ENCODE assay signal across 24 cellular contexts in the genomic region with DNA sequence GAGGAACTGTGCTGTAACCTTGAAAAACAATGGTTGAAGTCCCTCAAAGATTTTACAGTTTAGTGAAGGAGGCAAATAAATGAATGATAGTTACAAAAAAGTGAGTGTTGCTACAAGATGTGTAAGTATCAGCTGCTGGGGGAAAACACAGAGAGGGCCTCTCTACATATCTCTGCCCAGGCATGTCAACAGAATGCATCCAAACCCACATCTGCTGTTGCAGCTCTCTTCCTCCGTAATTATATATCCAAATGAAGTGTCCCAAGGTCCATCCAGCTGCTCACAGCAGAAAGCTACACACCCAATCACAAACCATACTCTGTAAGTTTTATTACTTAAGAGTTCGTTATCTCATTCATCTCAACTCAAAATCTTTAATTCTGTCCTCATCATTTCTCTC.
"Had no signal": no experiment of that assay in that cellular context is flagged by ENCODE, and none has a peak within 500 bp of the region (broad histone marks: within the 10 kb centered on the region; RNA-seq: fewer than 3 reads in every experiment).

No MANE protein-coding gene starts in this region.

- H3K27me3 ChIP-seq: colonic mucosa, esophagus squamous epithelium, gastrocnemius medialis, left lung, ovary, sigmoid colon, spleen, testis, tibial artery had no signal

- H3K4me3 ChIP-seq: colonic mucosa, esophagus squamous epithelium, gastrocnemius medialis, left lung, ovary, psoas muscle, sigmoid colon, spleen, testis, tibial artery had no signal

- H3K9me3 ChIP-seq: colonic mucosa, esophagus squamous epithelium, gastrocnemius medialis, ovary, psoas muscle, sigmoid colon, spleen, testis, tibial artery had no signal

- H3K36me3 ChIP-seq: colonic mucosa, esophagus squamous epithelium, gastrocnemius medialis, left lung, ovary, sigmoid colon, spleen, tibial artery had no signal

- H3K4me1 ChIP-seq: colonic mucosa, esophagus squamous epithelium, gastrocnemius medialis, left lung, psoas muscle, sigmoid colon, spleen, testis, tibial artery had no signal

- DNase-seq: colonic mucosa; effector CD8-positive, alpha-beta T cell; endodermal cell; erythroblast; esophagus squamous epithelium; gastrocnemius medialis; head of caudate nucleus; left cardiac atrium; left lung; naive thymus-derived CD8-positive, alpha-beta T cell; nephron progenitor cell; occipital lobe; ovary; posterior cingulate gyrus; psoas muscle; right cardiac atrium; sigmoid colon; spleen; stimulated activated CD4-positive, alpha-beta T cell treated with anti-CD3 and anti-CD28 coated beads, Interleukin-4, amount 100 ng/mL, for 4 hours; stimulated activated naive CD8-positive, alpha-beta T cell treated with anti-CD3 and anti-CD28 coated beads, Interleukin-15, Interleukin-2, amounts not matched to agents 100 U/mL and 50 U/mL, for 24 hours; substantia nigra; testis; tibial artery had no signal

- ATAC-seq: gastrocnemius medialis; left cardiac atrium; left lung; naive thymus-derived CD8-positive, alpha-beta T cell; psoas muscle; right cardiac atrium; stimulated activated memory B cell treated with anti-CD40 and anti-IgM and Interleukin-4, amounts not matched to agents 10 μg/mL and 1 μg/mL and 100 μg/mL, for 72 hours; stimulated activated naive CD8-positive, alpha-beta T cell treated with anti-CD3 and anti-CD28 coated beads, Interleukin-15, Interleukin-2, amounts not matched to agents 100 U/mL and 50 U/mL, for 24 hours had no signal

- H3K27ac ChIP-seq: colonic mucosa, esophagus squamous epithelium, gastrocnemius medialis, left lung, ovary, psoas muscle, sigmoid colon, spleen, testis, tibial artery had no signal
